In the genomic region with DNA sequence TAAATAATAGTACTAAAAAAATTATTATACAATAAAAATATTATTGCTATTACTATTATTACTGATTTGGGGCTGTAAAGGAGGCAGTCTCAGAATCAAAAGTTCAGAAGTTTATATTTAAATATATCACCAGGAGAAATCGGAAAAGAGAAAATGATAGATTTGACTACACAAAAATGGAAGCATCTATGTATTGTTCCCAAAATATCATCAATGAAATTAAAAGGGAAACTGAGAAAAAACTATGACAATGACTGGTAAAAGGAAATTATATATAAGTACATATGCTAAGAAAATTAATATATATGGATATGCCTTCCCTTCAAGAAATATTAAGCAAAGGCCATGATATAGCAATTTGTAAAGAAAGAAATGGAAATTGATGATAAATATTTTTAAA, we compare ENCODE assay signal across 22 cellular contexts. TPM values are rescaled to one million over a fixed set of nuclear protein-coding genes. Genes with fewer than 3 reads are reported as not detected.
A peak's percentile ranks its signal among the peaks of the same experiment; 100 is the strongest.
DNase-seq lines count a peak whose midpoint lies in the region; ATAC-seq, FAIRE-seq and TF ChIP-seq lines count a peak whose summit lies in the region.
"Had no signal": no experiment of that assay in that cellular context is flagged by ENCODE, and none has a peak within 500 bp of the region (broad histone marks: within the 10 kb centered on the region; RNA-seq: fewer than 3 reads in every experiment).

No MANE protein-coding gene starts in this region.

- H3K27me3 ChIP-seq in SK-N-SH (ENCODE audit: insufficient read depth) (no peaks in the 10 kb centered on the region), SJSA1 (replicated peaks) (no peaks in the 10 kb centered on the region), hepatocyte (no peaks in the 10 kb centered on the region)
- H3K27me3 ChIP-seq: BLaER1, Peyer's patch had no signal

- H3K9me3 ChIP-seq in SK-N-SH, result no peaks in the 10 kb centered on the region
- H3K9me3 ChIP-seq in SJSA1 (replicated peaks), result no peaks in the 10 kb centered on the region; the same call in 1 of the 2 replicates
- no peaks in the 10 kb centered on the region for H3K9me3 ChIP-seq in hepatocyte (ENCODE audit: low read depth)
- H3K9me3 ChIP-seq: BLaER1, Peyer's patch had no signal

- no peak for TF ChIP-seq RAD21 in SK-N-SH (IDR thresholded peaks at IDR 0.05; ENCODE audit: low read length)

- H4K20me1 ChIP-seq in SK-N-SH (ENCODE audit: insufficient read depth) (no peaks in the 10 kb centered on the region), hepatocyte (ENCODE audit: insufficient read depth, poor library complexity, severe bottlenecking) (no peaks in the 10 kb centered on the region)
- H4K20me1 ChIP-seq: BLaER1 had no signal

- peak overlapping the region; percentile 75; the same call in 1 of the 2 replicates for H3K9ac ChIP-seq in SK-N-SH
- H3K9ac ChIP-seq: BLaER1 had no signal

- no peak overlapping the region for H3K4me2 ChIP-seq in SK-N-SH
- peak overlapping the region; percentile 60 for H3K4me2 ChIP-seq in hepatocyte
- H3K4me2 ChIP-seq: BLaER1 had no signal

- peaks cover 20% of the 10 kb centered on the region for H3F3A ChIP-seq in SK-N-SH (replicated peaks; ENCODE audit: insufficient read depth)

- DNase-seq in SK-N-SH (no peak), SJSA1 (ENCODE audit: low read depth in 1 of 2, low spot score in 2 of 2) (no peak), hepatocyte (ENCODE audit: low spot score) (no peak), HT-29 (ENCODE audit: low spot score) (no peak), NCI-H1694 (lab: John Stamatoyannopoulos, UW) (no peak), RCC 7860 (ENCODE audit: low spot score) (no peak)
- DNase-seq: CD4-positive, CD25-positive, alpha-beta regulatory T cell; DMS153; KG1; MM.1S; NCI-H1417; NCI-H1694 treated with DMSO at 0.1 percent for 48 hours; NCI-H2081; NCI-H2227 treated with DMSO at 0.1 percent for 48 hours; NCI-H69; Peyer's patch had no signal

- ATAC-seq in SK-N-SH treated with all-trans-retinoic acid at 6 μM for 48 hours, result no peak
- no peak for ATAC-seq in HG03354 (IDR thresholded peaks at IDR 0.05; ENCODE audit: poor library complexity, severe bottlenecking, unreplicated experiment)

- no peaks in the 10 kb centered on the region for H3K36me3 ChIP-seq in SK-N-SH (replicated peaks in 1 of 2; ENCODE audit: control insufficient read depth in 1 of 2, insufficient read depth in 2 of 2, low read length in 1 of 2)
- H3K36me3 ChIP-seq in SJSA1, result no peaks in the 10 kb centered on the region
- H3K36me3 ChIP-seq in hepatocyte (replicated peaks; ENCODE audit: insufficient read depth, low read depth), result no peaks in the 10 kb centered on the region
- H3K36me3 ChIP-seq: BLaER1, Peyer's patch had no signal

- H3K27ac ChIP-seq in SK-N-SH (ENCODE audit: low read depth in 2 of 2, low read length in 1 of 2) (peak overlapping the region in 1 of 2 experiments; percentile 90; a peak in 2 of 4 replicates), SJSA1 (peak overlapping the region; percentile 97), hepatocyte (peak overlapping the region; percentile 86)
- H3K27ac ChIP-seq: 22Rv1, BLaER1 had no signal

- 91% methylated on average over 1 of the region's 1 CpG for WGBS in SK-N-SH (ENCODE audit: low lambda C conversion rate)
- WGBS in hepatocyte (ENCODE audit: low lambda C conversion rate, missing lambda C conversion rate), result 95% methylated on average over 1 of the region's 1 CpG

- H3K4me3 ChIP-seq in SK-N-SH (ENCODE audit: low read depth in 2 of 2, low read length in 1 of 2) (no peak overlapping the region), SJSA1 (no peak overlapping the region), hepatocyte (no peak overlapping the region)
- H3K4me3 ChIP-seq: BLaER1, Peyer's patch had no signal

- H3K9me2 ChIP-seq in SK-N-SH, result no peaks in the 10 kb centered on the region
- no peaks in the 10 kb centered on the region for H3K9me2 ChIP-seq in hepatocyte (replicated peaks; ENCODE audit: insufficient read depth)

- CTCF ChIA-PET in SK-N-SH (lab: Yijun Ruan, JAX), result no interaction called here

- TF ChIP-seq CTCF in SK-N-SH (IDR thresholded peaks at IDR 0.05) (no peak), hepatocyte (IDR thresholded peaks at IDR 0.05; ENCODE audit: poor library complexity) (no peak)

- H2AFZ ChIP-seq in SK-N-SH (ENCODE audit: low read depth), result peak overlapping the region; percentile 93; the same call in 1 of the 2 replicates
- no peak overlapping the region for H2AFZ ChIP-seq in hepatocyte

- no peak for TF ChIP-seq EP300 in SK-N-SH (IDR thresholded peaks at IDR 0.05; ENCODE audit: borderline replicate concordance in 1 of 2, low read depth in 1 of 2, low read length in 1 of 2)

- H3K79me2 ChIP-seq in SK-N-SH (ENCODE audit: insufficient read depth) (no peaks in the 10 kb centered on the region), hepatocyte (no peaks in the 10 kb centered on the region)

- POLR2A ChIA-PET in SK-N-SH (lab: Yijun Ruan, JAX), result no interaction called here

- peaks cover 0 to 4% of the 10 kb centered on the region in 2 experiments; a peak in 2 of 4 replicates for H3K4me1 ChIP-seq in SK-N-SH (ENCODE audit: control insufficient read depth in 1 of 2, insufficient read depth in 2 of 2, low read depth in 1 of 2, low read length in 1 of 2)
- H3K4me1 ChIP-seq in SJSA1 (replicated peaks), result peaks cover 22% of the 10 kb centered on the region
- H3K4me1 ChIP-seq in hepatocyte (ENCODE audit: insufficient read depth), result peaks cover 15% of the 10 kb centered on the region
- H3K4me1 ChIP-seq: BLaER1, Peyer's patch had no signal

- FAIRE-seq in RCC 7860 (lab: Jason Lieb, UNC), result no peak
- FAIRE-seq: HTR-8/SVneo had no signal

TF ChIP-seq in SK-N-SH, 30 proteins besides CTCF, POLR2A, EP300 and RAD21:
- TF ChIP-seq MEF2A (IDR thresholded peaks at IDR 0.05; ENCODE audit: borderline replicate concordance, low read depth), result no peak
- TF ChIP-seq FOXM1 (IDR thresholded peaks at IDR 0.05; ENCODE audit: low read depth), result no peak
- TF ChIP-seq JUND (IDR thresholded peaks at IDR 0.05), result no peak
- TF ChIP-seq EZH2phosphoT487 (IDR thresholded peaks at IDR 0.05; ENCODE audit: borderline replicate concordance, low read depth), result no peak
- TF ChIP-seq SMC3 (IDR thresholded peaks at IDR 0.05; ENCODE audit: low read depth, low read length), result no peak
- no peak for TF ChIP-seq SIN3A (IDR thresholded peaks at IDR 0.05; ENCODE audit: borderline replicate concordance, low read depth, low read length)

TF ChIP-seq in SK-N-SH treated with all-trans-retinoic acid at 6 μM for 48 hours, 23 proteins besides CTCF, POLR2A, EP300 and RAD21 (continues in another document):
- no peak for TF ChIP-seq ZNF70 (CRISPR knock-in tag; IDR thresholded peaks at IDR 0.05)
- TF ChIP-seq ZNF565 (CRISPR knock-in tag; conservative IDR thresholded peaks at IDR 0.05; ENCODE audit: low read depth), result no peak
- no peak for TF ChIP-seq TCF4 (CRISPR knock-in tag; IDR thresholded peaks at IDR 0.05; ENCODE audit: borderline replicate concordance)
- TF ChIP-seq ZFP30 (CRISPR knock-in tag; IDR thresholded peaks at IDR 0.05), result no peak
- TF ChIP-seq ZFP3 (CRISPR knock-in tag; IDR thresholded peaks at IDR 0.05), result no peak
- TF ChIP-seq GLIS3 (CRISPR knock-in tag; IDR thresholded peaks at IDR 0.05), result no peak
- TF ChIP-seq ZNF8 (CRISPR knock-in tag; IDR thresholded peaks at IDR 0.05), result no peak
- TF ChIP-seq, protein P1, sequence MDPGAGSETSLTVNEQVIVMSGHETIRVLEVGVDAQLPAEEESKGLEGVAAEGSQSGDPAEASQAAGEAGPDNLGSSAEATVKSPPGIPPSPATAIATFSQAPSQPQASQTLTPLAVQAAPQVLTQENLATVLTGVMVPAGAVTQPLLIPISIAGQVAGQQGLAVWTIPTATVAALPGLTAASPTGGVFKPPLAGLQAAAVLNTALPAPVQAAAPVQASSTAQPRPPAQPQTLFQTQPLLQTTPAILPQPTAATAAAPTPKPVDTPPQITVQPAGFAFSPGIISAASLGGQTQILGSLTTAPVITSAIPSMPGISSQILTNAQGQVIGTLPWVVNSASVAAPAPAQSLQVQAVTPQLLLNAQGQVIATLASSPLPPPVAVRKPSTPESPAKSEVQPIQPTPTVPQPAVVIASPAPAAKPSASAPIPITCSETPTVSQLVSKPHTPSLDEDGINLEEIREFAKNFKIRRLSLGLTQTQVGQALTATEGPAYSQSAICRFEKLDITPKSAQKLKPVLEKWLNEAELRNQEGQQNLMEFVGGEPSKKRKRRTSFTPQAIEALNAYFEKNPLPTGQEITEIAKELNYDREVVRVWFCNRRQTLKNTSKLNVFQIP (CRISPR knock-in tag; IDR thresholded peaks at IDR 0.05; ENCODE audit: borderline replicate concordance, low read depth), result no peak
- no peak for TF ChIP-seq ARNTL (CRISPR knock-in tag; IDR thresholded peaks at IDR 0.05; ENCODE audit: borderline replicate concordance, low read depth)
- no peak for TF ChIP-seq SNAI2 (CRISPR knock-in tag; IDR thresholded peaks at IDR 0.05)
- no peak for TF ChIP-seq CREB5 (CRISPR knock-in tag; IDR thresholded peaks at IDR 0.05; ENCODE audit: low read depth)
- TF ChIP-seq BACH2 (CRISPR knock-in tag; IDR thresholded peaks at IDR 0.05; ENCODE audit: borderline replicate concordance), result no peak

RNA-seq across cellular contexts. Expression of gene TXNDC2, which starts 7.7 kb away (rescaled TPM):
- 0.06 and 0.07 TPM in 2 replicates for polyA plus RNA-seq in SK-N-SH (2012; rRNA removed)
- polyA plus RNA-seq in SK-N-SH (2012; cell fraction: cytosol; rRNA removed), result 0.08 TPM in 2 replicates
- 0.06 and 0.07 TPM in 2 replicates for polyA plus RNA-seq in SK-N-SH (2012; cell fraction: nucleus; rRNA removed)
- 0.05 TPM in 1 of 2 replicates, not detected in the other for total RNA-seq in SJSA1 (2014; rRNA removed; shearing (Covaris generic))
- 0.08 TPM in 1 of 2 replicates, not detected in the other for total RNA-seq in hepatocyte
- polyA plus RNA-seq in hepatocyte, result 0.41 TPM in 1 of 2 replicates, not detected in the other
- not detected in 2 replicates for total RNA-seq in HT-29 (2014; rRNA removed; shearing (Covaris generic))
- total RNA-seq: CD4-positive, CD25-positive, alpha-beta regulatory T cell; OCI-LY7; Peyer's patch had no signal
- polyA plus RNA-seq: CD4-positive, CD25-positive, alpha-beta regulatory T cell had no signal

RNA-seq across cellular contexts. Expression of gene VAPA, which starts 35.7 kb away (rescaled TPM):
- polyA plus RNA-seq in SK-N-SH (2012; rRNA removed) (109 and 129 TPM in 2 replicates), hepatocyte (288 and 290 TPM in 2 replicates)
- 167 and 214 TPM in 2 replicates for polyA plus RNA-seq in SK-N-SH (2012; cell fraction: cytosol; rRNA removed)
- 25.1 and 62.3 TPM in 2 replicates for polyA plus RNA-seq in SK-N-SH (2012; cell fraction: nucleus; rRNA removed)
- 394 and 444 TPM in 2 replicates for total RNA-seq in SJSA1 (2014; rRNA removed; shearing (Covaris generic))
- 267 and 324 TPM in 2 replicates for total RNA-seq in hepatocyte
- total RNA-seq in HT-29 (2014; rRNA removed; shearing (Covaris generic)), result 299 and 320 TPM in 2 replicates
